8 cellular contexts compared by ENCODE assay signal in genomic region chr16:1774456-1774795, GRCh38. TPM values are rescaled to one million over a fixed set of nuclear protein-coding genes. Genes with fewer than 3 reads are reported as not detected.
A peak's percentile ranks its signal among the peaks of the same experiment; 100 is the strongest.
DNase-seq lines count a peak whose midpoint lies in the region; ATAC-seq and TF ChIP-seq lines count a peak whose summit lies in the region.

No MANE protein-coding gene starts in this region.

- H2AFZ ChIP-seq in GM23338: no peak overlapping the region

- no peak overlapping the region for H3K27ac ChIP-seq in GM23338 (ENCODE audit: low read depth)
- H3K27ac ChIP-seq in SJSA1: no peak overlapping the region
- peak overlapping the region; percentile 87 to 95 (median 90) for H3K27ac ChIP-seq in esophagus muscularis mucosa (replicated peaks in 1 of 4)

- peaks cover 23% of the 10 kb centered on the region for H3K27me3 Mint-ChIP-seq in GM23338 (ENCODE audit: insufficient read depth, low read depth, poor library complexity)

- peaks cover 8% of the 10 kb centered on the region for H3K4me1 Mint-ChIP-seq in GM23338

- H3K9me2 ChIP-seq in GM23338 (ENCODE audit: insufficient read depth): no peaks in the 10 kb centered on the region

- H3K27ac Mint-ChIP-seq in GM23338: no peak overlapping the region

- peak overlapping the region; percentile 96 for H3K4me2 ChIP-seq in GM23338

- H3K79me2 ChIP-seq in GM23338 (replicated peaks; ENCODE audit: insufficient read depth): peaks cover 15% of the 10 kb centered on the region

- H3K4me3 ChIP-seq in GM23338 (peak overlapping the region; percentile 97; the same call in 1 of the 2 replicates), SJSA1 (peak overlapping the region; percentile 98), esophagus muscularis mucosa (peak overlapping the region; percentile 72 to 100 (median 88)), skeletal muscle cell (ENCODE audit: low read depth, low read length) (peak overlapping the region; percentile 78)

- no peak for TF ChIP-seq CTCF in GM23338 (conservative IDR thresholded peaks at IDR 0.05; ENCODE audit: low read depth in 2 of 2)
- no peak for TF ChIP-seq CTCF in esophagus muscularis mucosa (IDR thresholded peaks at IDR 0.05)

- DNase-seq in GM23338 (ENCODE audit: low spot score) (no peak), SJSA1 (ENCODE audit: low read depth in 1 of 2, low spot score in 2 of 2) (no peak), esophagus muscularis mucosa (ENCODE audit: extremely low spot score) (no peak), skeletal muscle cell (ENCODE audit: low read depth) (no peak), left colon (no peak), AG20443 (ENCODE audit: low spot score) (no peak), HK-2 (ENCODE audit: unreplicated experiment) (no peak)

- intact Hi-C loops in esophagus muscularis mucosa (cut with DNase I): loop anchor here (5.0 kb wide), 2 partner anchors 67 to 162 kb away; partner anchors contain the start of genes CRAMP1, IFT140 and MAPK8IP3
- intact Hi-C loops in left colon (cut with DNase I, micrococcal nuclease): no loop called here

- H3K36me3 ChIP-seq in GM23338 (ENCODE audit: insufficient read depth): no peaks in the 10 kb centered on the region
- peaks cover 82% of the 10 kb centered on the region for H3K36me3 ChIP-seq in SJSA1
- peaks cover 20 to 51% (median 49%) of the 10 kb centered on the region in 4 donors for H3K36me3 ChIP-seq in esophagus muscularis mucosa

- no peaks in the 10 kb centered on the region for H3K27me3 ChIP-seq in GM23338 (ENCODE audit: insufficient read depth)
- H3K27me3 ChIP-seq in SJSA1 (replicated peaks): no peaks in the 10 kb centered on the region
- H3K27me3 ChIP-seq in esophagus muscularis mucosa: no peaks in the 10 kb centered on the region

- peaks cover 14% of the 10 kb centered on the region; the same call in 1 of the 2 replicates for H3F3A ChIP-seq in GM23338 (replicated peaks; ENCODE audit: low read depth)

- WGBS in esophagus muscularis mucosa: 97% methylated on average over 5 of the region's 7 CpGs

- no peak for TF ChIP-seq EP300 in esophagus muscularis mucosa (IDR thresholded peaks at IDR 0.05)

- H3K9me3 Mint-ChIP-seq in GM23338: peaks cover 4% of the 10 kb centered on the region; the same call in 2 of the 3 replicates

- no peak for TF ChIP-seq POLR2A in esophagus muscularis mucosa (IDR thresholded peaks at IDR 0.05; ENCODE audit: low read depth)

- H3K9me3 ChIP-seq in SJSA1 (replicated peaks) (peaks cover 4% of the 10 kb centered on the region), esophagus muscularis mucosa (no peaks in the 10 kb centered on the region)

- H4K20me1 ChIP-seq in GM23338 (replicated peaks; ENCODE audit: insufficient read depth): peaks cover 5% of the 10 kb centered on the region; the same call in 1 of the 2 replicates

- H3K36me3 Mint-ChIP-seq in GM23338 (ENCODE audit: low read depth): peaks cover 23% of the 10 kb centered on the region

- peaks cover 4% of the 10 kb centered on the region for H3K4me1 ChIP-seq in GM23338 (ENCODE audit: insufficient read depth)
- peaks cover 30% of the 10 kb centered on the region for H3K4me1 ChIP-seq in SJSA1 (replicated peaks)
- H3K4me1 ChIP-seq in esophagus muscularis mucosa: peaks cover 36 to 62% (median 54%) of the 10 kb centered on the region in 4 donors

- no peak for ATAC-seq in GM23338
- no peak for ATAC-seq in left colon
- no peak for ATAC-seq in GM18870 (IDR thresholded peaks at IDR 0.05; ENCODE audit: unreplicated experiment)

- 0 out of 3 replicates have a peak overlapping the region, but pooled peaks have one; percentile 30 for H3K4me3 Mint-ChIP-seq in GM23338

TF ChIP-seq in GM23338, 12 proteins besides CTCF, POLR2A, EP300 and RAD21:
- no peak for TF ChIP-seq NANOG (IDR thresholded peaks at IDR 0.05; ENCODE audit: borderline replicate concordance)
- no peak for TF ChIP-seq CREB1 (CRISPR knock-in tag; IDR thresholded peaks at IDR 0.05; ENCODE audit: low read depth)
- TF ChIP-seq ZNF331 (CRISPR knock-in tag; IDR thresholded peaks at IDR 0.05; ENCODE audit: low read depth): no peak
- TF ChIP-seq, protein P1, sequence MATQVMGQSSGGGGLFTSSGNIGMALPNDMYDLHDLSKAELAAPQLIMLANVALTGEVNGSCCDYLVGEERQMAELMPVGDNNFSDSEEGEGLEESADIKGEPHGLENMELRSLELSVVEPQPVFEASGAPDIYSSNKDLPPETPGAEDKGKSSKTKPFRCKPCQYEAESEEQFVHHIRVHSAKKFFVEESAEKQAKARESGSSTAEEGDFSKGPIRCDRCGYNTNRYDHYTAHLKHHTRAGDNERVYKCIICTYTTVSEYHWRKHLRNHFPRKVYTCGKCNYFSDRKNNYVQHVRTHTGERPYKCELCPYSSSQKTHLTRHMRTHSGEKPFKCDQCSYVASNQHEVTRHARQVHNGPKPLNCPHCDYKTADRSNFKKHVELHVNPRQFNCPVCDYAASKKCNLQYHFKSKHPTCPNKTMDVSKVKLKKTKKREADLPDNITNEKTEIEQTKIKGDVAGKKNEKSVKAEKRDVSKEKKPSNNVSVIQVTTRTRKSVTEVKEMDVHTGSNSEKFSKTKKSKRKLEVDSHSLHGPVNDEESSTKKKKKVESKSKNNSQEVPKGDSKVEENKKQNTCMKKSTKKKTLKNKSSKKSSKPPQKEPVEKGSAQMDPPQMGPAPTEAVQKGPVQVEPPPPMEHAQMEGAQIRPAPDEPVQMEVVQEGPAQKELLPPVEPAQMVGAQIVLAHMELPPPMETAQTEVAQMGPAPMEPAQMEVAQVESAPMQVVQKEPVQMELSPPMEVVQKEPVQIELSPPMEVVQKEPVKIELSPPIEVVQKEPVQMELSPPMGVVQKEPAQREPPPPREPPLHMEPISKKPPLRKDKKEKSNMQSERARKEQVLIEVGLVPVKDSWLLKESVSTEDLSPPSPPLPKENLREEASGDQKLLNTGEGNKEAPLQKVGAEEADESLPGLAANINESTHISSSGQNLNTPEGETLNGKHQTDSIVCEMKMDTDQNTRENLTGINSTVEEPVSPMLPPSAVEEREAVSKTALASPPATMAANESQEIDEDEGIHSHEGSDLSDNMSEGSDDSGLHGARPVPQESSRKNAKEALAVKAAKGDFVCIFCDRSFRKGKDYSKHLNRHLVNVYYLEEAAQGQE (IDR thresholded peaks at IDR 0.05; ENCODE audit: unreplicated experiment): no peak
- TF ChIP-seq EZH2phosphoT487 (IDR thresholded peaks at IDR 0.05; ENCODE audit: unreplicated experiment): no peak
- TF ChIP-seq EZH2 (IDR thresholded peaks at IDR 0.05; ENCODE audit: low read depth, unreplicated experiment): no peak
- TF ChIP-seq JUNB (IDR thresholded peaks at IDR 0.05; ENCODE audit: unreplicated experiment): no peak
- no peak for TF ChIP-seq ZNF114 (CRISPR knock-in tag; IDR thresholded peaks at IDR 0.05)
- no peak for TF ChIP-seq STAT1 (IDR thresholded peaks at IDR 0.05; ENCODE audit: unreplicated experiment)

RNA-seq across cellular contexts. Expression of gene MRPS34, which starts 1.5 kb away (rescaled TPM):
- total RNA-seq in GM23338 (2014; rRNA removed; shearing (Covaris generic)): 223 and 248 TPM in 2 replicates
- polyA plus RNA-seq in GM23338 (2016; fragmentation: Nextera tagmentation; extraction: Ambion mirVana): 370 and 391 TPM in 2 replicates
- 132 and 178 TPM in 2 replicates for total RNA-seq in SJSA1 (2014; rRNA removed; shearing (Covaris generic))
- total RNA-seq in esophagus muscularis mucosa (10 to 100 TPM; 47.1 to 75.2 (median 64.2) TPM), left colon (100 to 1,000 TPM; 103 to 133 TPM)

RNA-seq across cellular contexts. Expression of gene EME2, which starts 1.8 kb away (rescaled TPM):
- total RNA-seq in GM23338 (2014; rRNA removed; shearing (Covaris generic)): 15.0 and 17.3 TPM in 2 replicates
- 4.1 TPM in 2 replicates for polyA plus RNA-seq in GM23338 (2016; fragmentation: Nextera tagmentation; extraction: Ambion mirVana)
- total RNA-seq in SJSA1 (2014; rRNA removed; shearing (Covaris generic)): 6.9 and 7.7 TPM in 2 replicates
- 10 to 100 TPM in 1 of 4 donors, 1 to 10 TPM in 3; 5.5 to 10.4 (median 6.5) TPM for total RNA-seq in esophagus muscularis mucosa
- 10 to 100 TPM; 22.1 to 34.9 TPM for total RNA-seq in left colon

RNA-seq across cellular contexts. Expression of gene NME3, which starts 3.1 kb away (rescaled TPM):
- total RNA-seq in GM23338 (2014; rRNA removed; shearing (Covaris generic)): 73.7 and 95.3 TPM in 2 replicates
- 130 and 153 TPM in 2 replicates for polyA plus RNA-seq in GM23338 (2016; fragmentation: Nextera tagmentation; extraction: Ambion mirVana)
- 19.9 and 27.1 TPM in 2 replicates for total RNA-seq in SJSA1 (2014; rRNA removed; shearing (Covaris generic))
- 100 to 1,000 TPM in 1 of 4 donors, 10 to 100 TPM in 3; 64.8 to 101 (median 83.7) TPM for total RNA-seq in esophagus muscularis mucosa
- 10 to 100 TPM; 59.5 to 62.9 TPM for total RNA-seq in left colon

RNA-seq across cellular contexts. Expression of gene SPSB3, which starts 7.9 kb away (rescaled TPM):
- total RNA-seq in GM23338 (2014; rRNA removed; shearing (Covaris generic)): 34.7 and 42.8 TPM in 2 replicates
- 27.1 and 33.9 TPM in 2 replicates for polyA plus RNA-seq in GM23338 (2016; fragmentation: Nextera tagmentation; extraction: Ambion mirVana)
- total RNA-seq in SJSA1 (2014; rRNA removed; shearing (Covaris generic)): 19.9 and 21.1 TPM in 2 replicates
- total RNA-seq in esophagus muscularis mucosa (100 to 1,000 TPM in 1 of 4 donors, 10 to 100 TPM in 3; 69.1 to 101 (median 78.6) TPM), left colon (10 to 100 TPM; 37.9 to 49.1 TPM)

RNA-seq across cellular contexts. Expression of gene NUBP2, which starts 8.3 kb away (rescaled TPM):
- 143 and 175 TPM in 2 replicates for total RNA-seq in GM23338 (2014; rRNA removed; shearing (Covaris generic))
- 79.0 and 79.4 TPM in 2 replicates for polyA plus RNA-seq in GM23338 (2016; fragmentation: Nextera tagmentation; extraction: Ambion mirVana)
- total RNA-seq in SJSA1 (2014; rRNA removed; shearing (Covaris generic)): 117 and 127 TPM in 2 replicates
- total RNA-seq in esophagus muscularis mucosa (10 to 100 TPM; 82.7 to 93.8 (median 87.6) TPM), left colon (10 to 100 TPM; 29.4 to 34.4 TPM)

Comparison
In these comparisons a context has a peak if more than half of its experiments do, and no peak if none do; other contexts are left out.
1. H3K27ac ChIP-seq: peak in esophagus muscularis mucosa (4 of 4); none in GM23338 (single experiment) and SJSA1 (single experiment).
2. Peak in every context shown above with its lines, with median percentiles within 50 percentile points of each other: H3K4me3 ChIP-seq.